In genomic region chr22:19955241-19956128, GRCh38 we compare ENCODE assay signal across 15 cellular contexts. TPM values are rescaled to one million over a fixed set of nuclear protein-coding genes. Genes with fewer than 3 reads are reported as not detected.
DNase-seq lines count a peak whose midpoint lies in the region; ATAC-seq and TF ChIP-seq lines count a peak whose summit lies in the region.
"Had no signal": no experiment of that assay in that cellular context is flagged by ENCODE, and none has a peak within 500 bp of the region (broad histone marks: within the 10 kb centered on the region; RNA-seq: fewer than 3 reads in every experiment).

No MANE protein-coding gene starts in this region.

- no peaks in the 10 kb centered on the region for H3K9me3 Mint-ChIP-seq in activated CD4-positive, alpha-beta T cell treated with anti-CD3 and anti-CD28 coated beads for 36 hours (ENCODE audit: low read depth)
- no peaks in the 10 kb centered on the region for H3K9me3 Mint-ChIP-seq in T-cell
- peaks cover 4% of the 10 kb centered on the region for H3K9me3 Mint-ChIP-seq in glutamatergic neuron (ENCODE audit: unreplicated experiment)
- no peaks in the 10 kb centered on the region for H3K9me3 Mint-ChIP-seq in stimulated activated effector memory CD8-positive, alpha-beta T cell treated with anti-CD3 and anti-CD28 coated beads, Interleukin-12 subunit alpha, Interleukin-12 subunit beta, amount 100 ng/mL, for 72 hours
- H3K9me3 Mint-ChIP-seq: dendritic cell treated with granulocyte-macrophage colony-stimulating factor and Interleukin-4, amounts not matched to agents 40 ng/mL and 50 ng/mL, for 4 days; memory B cell had no signal

- H3K27ac Mint-ChIP-seq in activated CD4-positive, alpha-beta T cell treated with anti-CD3 and anti-CD28 coated beads for 36 hours: no peak overlapping the region
- H3K27ac Mint-ChIP-seq in T-cell: peak overlapping the region; percentile 40 to 69
- no peak overlapping the region for H3K27ac Mint-ChIP-seq in glutamatergic neuron (ENCODE audit: unreplicated experiment)
- H3K27ac Mint-ChIP-seq in stimulated activated effector memory CD8-positive, alpha-beta T cell treated with anti-CD3 and anti-CD28 coated beads, Interleukin-12 subunit alpha, Interleukin-12 subunit beta, amount 100 ng/mL, for 72 hours: peak overlapping the region; percentile 92
- H3K27ac Mint-ChIP-seq: dendritic cell treated with granulocyte-macrophage colony-stimulating factor and Interleukin-4, amounts not matched to agents 40 ng/mL and 50 ng/mL, for 4 days; memory B cell had no signal

- H3K4me3 Mint-ChIP-seq in activated CD4-positive, alpha-beta T cell treated with anti-CD3 and anti-CD28 coated beads for 36 hours: no peak overlapping the region
- no peak overlapping the region for H3K4me3 Mint-ChIP-seq in T-cell
- H3K4me3 Mint-ChIP-seq in glutamatergic neuron (ENCODE audit: unreplicated experiment): no peak overlapping the region
- H3K4me3 Mint-ChIP-seq in stimulated activated effector memory CD8-positive, alpha-beta T cell treated with anti-CD3 and anti-CD28 coated beads, Interleukin-12 subunit alpha, Interleukin-12 subunit beta, amount 100 ng/mL, for 72 hours: peak overlapping the region; percentile 36
- H3K4me3 Mint-ChIP-seq: dendritic cell treated with granulocyte-macrophage colony-stimulating factor and Interleukin-4, amounts not matched to agents 40 ng/mL and 50 ng/mL, for 4 days; memory B cell had no signal

- POLR2A ChIA-PET in activated CD4-positive, alpha-beta T cell treated with anti-CD3 and anti-CD28 coated beads for 36 hours (lab: Charles Lee): no interaction called here
- POLR2A ChIA-PET in T-cell (lab: Charles Lee): no interaction called here

- DNase-seq in activated CD4-positive, alpha-beta T cell treated with anti-CD3 and anti-CD28 coated beads for 36 hours: no peak
- DNase-seq in activated CD4-positive, alpha-beta T cell treated with anti-CD3 and anti-CD28 coated beads, Interleukin-2, amount 50 U/mL, for 1 hour: no peak
- no peak for DNase-seq in T-cell
- peak; percentile 10 for DNase-seq in glutamatergic neuron
- peak in 1 of 2 donors; percentile 56 for DNase-seq in stimulated activated effector memory CD8-positive, alpha-beta T cell treated with anti-CD3 and anti-CD28 coated beads, Interleukin-12 subunit alpha, Interleukin-12 subunit beta, amount 100 ng/mL, for 72 hours (ENCODE audit: low spot score in 2 of 2)
- DNase-seq in NCI-H1048 (lab: John Stamatoyannopoulos, UW): no peak
- DNase-seq: ACHN; activated naive CD4-positive, alpha-beta T cell; DMS79; NCI-H524 treated with DMSO at 0.1 percent for 48 hours; testis had no signal

- no peak for TF ChIP-seq CTCF in glutamatergic neuron (IDR thresholded peaks at IDR 0.05; ENCODE audit: partially characterized antibody, unreplicated experiment)

- H3K36me3 Mint-ChIP-seq in activated CD4-positive, alpha-beta T cell treated with anti-CD3 and anti-CD28 coated beads for 36 hours (ENCODE audit: low read depth): peaks cover 6% of the 10 kb centered on the region
- peaks cover under 1% of the 10 kb centered on the region for H3K36me3 Mint-ChIP-seq in T-cell
- H3K36me3 Mint-ChIP-seq in glutamatergic neuron (ENCODE audit: unreplicated experiment): no peaks in the 10 kb centered on the region
- peaks cover 18% of the 10 kb centered on the region for H3K36me3 Mint-ChIP-seq in stimulated activated effector memory CD8-positive, alpha-beta T cell treated with anti-CD3 and anti-CD28 coated beads, Interleukin-12 subunit alpha, Interleukin-12 subunit beta, amount 100 ng/mL, for 72 hours

- intact Hi-C loops in activated CD4-positive, alpha-beta T cell treated with anti-CD3 and anti-CD28 coated beads for 36 hours (cut with DNase I, micrococcal nuclease): no loop called here

- H3K4me1 Mint-ChIP-seq in activated CD4-positive, alpha-beta T cell treated with anti-CD3 and anti-CD28 coated beads for 36 hours: peaks cover 6% of the 10 kb centered on the region
- peaks cover 9 to 18% (median 17%) of the 10 kb centered on the region in 3 donors for H3K4me1 Mint-ChIP-seq in T-cell
- H3K4me1 Mint-ChIP-seq in glutamatergic neuron (ENCODE audit: low read depth, unreplicated experiment): peaks cover 11% of the 10 kb centered on the region
- peaks cover 34% of the 10 kb centered on the region for H3K4me1 Mint-ChIP-seq in stimulated activated effector memory CD8-positive, alpha-beta T cell treated with anti-CD3 and anti-CD28 coated beads, Interleukin-12 subunit alpha, Interleukin-12 subunit beta, amount 100 ng/mL, for 72 hours

- peak; percentile 18 for ATAC-seq in activated CD4-positive, alpha-beta T cell treated with anti-CD3 and anti-CD28 coated beads for 36 hours
- ATAC-seq in T-cell (replicated peaks in 1 of 4) (peak in 3 of 4 experiments; percentile 50 to 62 (median 58)), GM18861 (IDR thresholded peaks at IDR 0.05; ENCODE audit: unreplicated experiment) (no peak), HG03097 (IDR thresholded peaks at IDR 0.05; ENCODE audit: low FRiP score, unreplicated experiment) (no peak)
- ATAC-seq in stimulated activated effector memory CD8-positive, alpha-beta T cell treated with anti-CD3 and anti-CD28 coated beads, Interleukin-12 subunit alpha, Interleukin-12 subunit beta, amount 100 ng/mL, for 72 hours: peak; percentile 78

- CTCF ChIA-PET in activated CD4-positive, alpha-beta T cell treated with anti-CD3 and anti-CD28 coated beads for 36 hours (lab: Charles Lee): interaction anchor here (2.1 kb wide), 1 partner anchor 12 kb away, joined by 9 read pairs; no protein-coding TSS in a partner anchor
- CTCF ChIA-PET in T-cell (lab: Charles Lee): interaction anchor here (0.7 to 1.4 kb wide), 4 partner anchors 13 to 482 kb away, joined by 3 to 7 read pairs (median 4); no protein-coding TSS in a partner anchor

- H3K27me3 Mint-ChIP-seq in activated CD4-positive, alpha-beta T cell treated with anti-CD3 and anti-CD28 coated beads for 36 hours: no peaks in the 10 kb centered on the region
- H3K27me3 Mint-ChIP-seq in T-cell (no peaks in the 10 kb centered on the region), glutamatergic neuron (ENCODE audit: unreplicated experiment) (peaks cover 5% of the 10 kb centered on the region)
- H3K27me3 Mint-ChIP-seq: dendritic cell treated with granulocyte-macrophage colony-stimulating factor and Interleukin-4, amounts not matched to agents 40 ng/mL and 50 ng/mL, for 4 days; memory B cell had no signal

RNA-seq across cellular contexts. Expression of gene TXNRD2, which starts 13.9 kb away (rescaled TPM):
- 10 to 100 TPM; 24.1 to 25.3 TPM for total RNA-seq in activated CD4-positive, alpha-beta T cell treated with anti-CD3 and anti-CD28 coated beads for 36 hours
- total RNA-seq in T-cell (10 to 100 TPM; 26.5 to 47.4 (median 28.7) TPM), glutamatergic neuron (ENCODE audit: unreplicated experiment) (6.4 TPM)

RNA-seq across cellular contexts. Expression of gene COMT, which starts 13.9 kb away (rescaled TPM):
- total RNA-seq in activated CD4-positive, alpha-beta T cell treated with anti-CD3 and anti-CD28 coated beads for 36 hours: 10 to 100 TPM; 63.5 to 78.5 TPM
- total RNA-seq in T-cell: 10 to 100 TPM; 30.6 to 53.1 (median 50.5) TPM
- total RNA-seq in glutamatergic neuron (ENCODE audit: unreplicated experiment): 34.8 TPM

Comparison
In these comparisons a context has a peak if more than half of its experiments do, and no peak if none do; other contexts are left out.
1. ATAC-seq: peak in activated CD4-positive, alpha-beta T cell treated with anti-CD3 and anti-CD28 coated beads for 36 hours (single experiment), T-cell (3 of 4) and stimulated activated effector memory CD8-positive, alpha-beta T cell treated with anti-CD3 and anti-CD28 coated beads, Interleukin-12 subunit alpha, Interleukin-12 subunit beta, amount 100 ng/mL, for 72 hours (single experiment); none in GM18861 (single experiment) and HG03097 (single experiment).
2. H3K27ac Mint-ChIP-seq: peak in T-cell (2 of 2) and stimulated activated effector memory CD8-positive, alpha-beta T cell treated with anti-CD3 and anti-CD28 coated beads, Interleukin-12 subunit alpha, Interleukin-12 subunit beta, amount 100 ng/mL, for 72 hours (single experiment); none in activated CD4-positive, alpha-beta T cell treated with anti-CD3 and anti-CD28 coated beads for 36 hours (single experiment) and glutamatergic neuron (single experiment).